Comparison of ENCODE assay signal across 8 cellular contexts in genomic region chr2:143284087-143284675, GRCh38.
DNase-seq lines count a peak whose midpoint lies in the region; ATAC-seq, FAIRE-seq and TF ChIP-seq lines count a peak whose summit lies in the region.

No MANE protein-coding gene starts in this region.

- no peak overlapping the region for H2BK120ac ChIP-seq in mesenchymal stem cell (ENCODE audit: low read depth, low read length)

- CTCF ChIA-PET in GM10248 (lab: Yijun Ruan, JAX) (interaction anchor here (0.7 to 2.0 kb wide), 15 partner anchors 9 to 251 kb away, joined by 3 to 11 read pairs (median 5); no protein-coding TSS in a partner anchor), OCI-LY7 (lab: Charles Lee; ENCODE audit: unreplicated experiment) (interaction anchor here (1.5 kb wide), 1 partner anchor 9 kb away, joined by 3 read pairs; no protein-coding TSS in a partner anchor), K562 (lab: Yijun Ruan, JAX; ENCODE audit: low intra/inter-chr PET ratio) (interaction anchor here (0.7 kb wide), 1 partner anchor 438 kb away, joined by 3 read pairs; no protein-coding TSS in a partner anchor)

- POLR2A ChIA-PET in GM10248 (lab: Yijun Ruan, JAX) (no interaction called here), OCI-LY7 (lab: Charles Lee) (interaction anchor here (1.1 kb wide), 1 partner anchor 19 kb away, joined by 4 read pairs; no protein-coding TSS in a partner anchor), K562 (lab: Yijun Ruan, JAX) (no interaction called here)

- TF ChIP-seq EP300 in K562 (IDR thresholded peaks at IDR 0.05; ENCODE audit: low read length), result no peak

- intact Hi-C loops in OCI-LY7 (cut with micrococcal nuclease; ENCODE audit: unreplicated experiment), result no loop called here
- intact Hi-C loops in K562 (cut with micrococcal nuclease), result no loop called here
- intact Hi-C loops in gastrocnemius medialis (cut with DNase I; ENCODE audit: low total_unique reads), result no loop called here

- H3K4ac ChIP-seq in mesenchymal stem cell (ENCODE audit: low read depth in 1 of 2, low read length in 2 of 2), result no peak overlapping the region

- H3K79me2 ChIP-seq in OCI-LY7 (ENCODE audit: insufficient read depth, low read depth, low read length) (no peaks in the 10 kb centered on the region), K562 (ENCODE audit: control insufficient read depth, insufficient read depth, low read length) (no peaks in the 10 kb centered on the region)

- WGBS in K562 (ENCODE audit: insufficient coverage, low coverage, missing lambda C conversion rate), result 6% methylated on average over 7 of the region's 7 CpGs
- 41% methylated on average over 5 of the region's 7 CpGs for WGBS in mesenchymal stem cell

- TF ChIP-seq RAD21 in K562 (CRISPR knock-in tag; conservative IDR thresholded peaks at IDR 0.05 in 1 of 2, IDR thresholded peaks at IDR 0.05 in 1 of 2), result 0 out of 4 replicates have a peak, but pooled peaks of 1 of the 2 experiments have one; percentile 16

- DNase-seq in AG10803 (ENCODE audit: low read depth), result peak; percentile 40
- peak; percentile 5 for DNase-seq in GM10248 (ENCODE audit: extremely low spot score)
- DNase-seq in OCI-LY7 (ENCODE audit: low spot score), result peak; percentile 70
- peak; percentile 9 to 64 (median 14) for DNase-seq in K562 (ENCODE audit: extremely low read depth in 1 of 4, low spot score in 3 of 4)
- peak; percentile 48 for DNase-seq in mesenchymal stem cell
- no peak for DNase-seq in cortex of kidney (lab: John Stamatoyannopoulos, UW)
- no peak for DNase-seq in gastrocnemius medialis

- H3K9me3 ChIP-seq in OCI-LY7 (ENCODE audit: low read length) (no peaks in the 10 kb centered on the region), K562 (replicated peaks; ENCODE audit: control insufficient read depth, insufficient read depth, low read depth, low read length) (no peaks in the 10 kb centered on the region), mesenchymal stem cell (ENCODE audit: control insufficient read depth, low read length) (no peaks in the 10 kb centered on the region), gastrocnemius medialis (no peaks in the 10 kb centered on the region)

- H4K91ac ChIP-seq in mesenchymal stem cell (ENCODE audit: low read length), result no peak overlapping the region

- FAIRE-seq in K562 (lab: Jason Lieb, UNC), result peak; percentile 85

- H3K36me3 ChIP-seq in OCI-LY7 (ENCODE audit: insufficient read depth, low read length), result no peaks in the 10 kb centered on the region
- no peaks in the 10 kb centered on the region for H3K36me3 ChIP-seq in K562 (ENCODE audit: control insufficient read depth, insufficient read depth, low read length)
- no peaks in the 10 kb centered on the region for H3K36me3 ChIP-seq in mesenchymal stem cell (ENCODE audit: control insufficient read depth in 1 of 2, insufficient read depth in 2 of 2, low read depth in 1 of 2, low read length in 2 of 2)
- no peaks in the 10 kb centered on the region for H3K36me3 ChIP-seq in gastrocnemius medialis

- no peaks in the 10 kb centered on the region for H3K9me2 ChIP-seq in OCI-LY7 (ENCODE audit: insufficient read depth, low read length)

- no peak overlapping the region for H3K18ac ChIP-seq in mesenchymal stem cell (ENCODE audit: low read depth in 1 of 2, low read length in 2 of 2)

- H3K4me1 ChIP-seq in OCI-LY7 (ENCODE audit: insufficient read depth, low read length, poor library complexity, severe bottlenecking) (no peaks in the 10 kb centered on the region), K562 (replicated peaks in 1 of 2; ENCODE audit: control insufficient read depth in 2 of 2, insufficient read depth in 2 of 2, low read length in 2 of 2) (no peaks in the 10 kb centered on the region), mesenchymal stem cell (ENCODE audit: control insufficient read depth, insufficient read depth, low read depth, low read length) (no peaks in the 10 kb centered on the region), gastrocnemius medialis (no peaks in the 10 kb centered on the region)

- H3K4me3 ChIP-seq in AG10803 (ENCODE audit: low read length), result no peak overlapping the region
- no peak overlapping the region for H3K4me3 ChIP-seq in OCI-LY7 (ENCODE audit: low read depth, low read length, poor library complexity, severe bottlenecking)
- H3K4me3 ChIP-seq in K562, result no peak overlapping the region
- H3K4me3 ChIP-seq in mesenchymal stem cell (ENCODE audit: insufficient read depth in 1 of 2, low read depth in 1 of 2, low read length in 2 of 2), result no peak overlapping the region
- H3K4me3 ChIP-seq in gastrocnemius medialis, result no peak overlapping the region

- TF ChIP-seq CTCF in AG10803 (conservative IDR thresholded peaks at IDR 0.05; ENCODE audit: low read length) (peak; percentile 81), GM10248 (IDR thresholded peaks at IDR 0.05; ENCODE audit: control extremely low read depth, extremely low read depth, low read depth, missing control alignments) (peak; percentile 56), OCI-LY7 (conservative IDR thresholded peaks at IDR 0.05; ENCODE audit: low read length) (peak; percentile 98), K562 (IDR thresholded peaks at IDR 0.05 in 2 of 3, conservative IDR thresholded peaks at IDR 0.05 in 1 of 3; ENCODE audit: insufficient read depth in 2 of 3, low read depth in 1 of 3, low read length in 3 of 3) (peak; percentile 55 to 73 (median 65)), gastrocnemius medialis (IDR thresholded peaks at IDR 0.05 in 4 of 5, conservative IDR thresholded peaks at IDR 0.05 in 1 of 5) (no peak)

- no peak overlapping the region for H2AK5ac ChIP-seq in mesenchymal stem cell (ENCODE audit: low read length, severe bottlenecking)

- H3K27ac ChIP-seq in OCI-LY7 (ENCODE audit: low read depth, low read length, poor library complexity, severe bottlenecking) (no peak overlapping the region), K562 (ENCODE audit: extremely low read depth, low read depth, low read length) (no peak overlapping the region), mesenchymal stem cell (ENCODE audit: low read length, poor library complexity, severe bottlenecking) (no peak overlapping the region), gastrocnemius medialis (no peak overlapping the region)

- peaks cover 6% of the 10 kb centered on the region; the same call in 1 of the 2 replicates for H4K20me1 ChIP-seq in OCI-LY7 (ENCODE audit: insufficient read depth, low read length)
- no peaks in the 10 kb centered on the region for H4K20me1 ChIP-seq in K562 (replicated peaks; ENCODE audit: control insufficient read depth, insufficient read depth, low read length)

- in situ Hi-C loops in K562 (cut with MboI), result no loop called here
- in situ Hi-C loops in gastrocnemius medialis (cut with MboI; ENCODE audit: low sequenced_read_pairs in 4 of 4), result no loop called here

- no peak overlapping the region for H3K14ac ChIP-seq in mesenchymal stem cell (ENCODE audit: low read length in 2 of 2)

- H4K8ac ChIP-seq in mesenchymal stem cell (ENCODE audit: low read length), result no peak overlapping the region

- no peak overlapping the region for H2BK15ac ChIP-seq in mesenchymal stem cell (ENCODE audit: low read depth, poor library complexity, severe bottlenecking)

- no peak overlapping the region for H2BK12ac ChIP-seq in mesenchymal stem cell (ENCODE audit: low read length in 2 of 2)

- H3K27me3 ChIP-seq in K562 (ENCODE audit: control insufficient read depth in 2 of 2, insufficient read depth in 2 of 2, low read length in 2 of 2) (no peaks in the 10 kb centered on the region), mesenchymal stem cell (ENCODE audit: control insufficient read depth in 1 of 2, insufficient read depth in 1 of 2, low read length in 2 of 2) (no peaks in the 10 kb centered on the region), gastrocnemius medialis (no peaks in the 10 kb centered on the region)

- H2AFZ ChIP-seq in OCI-LY7 (ENCODE audit: low read length), result no peak overlapping the region
- H2AFZ ChIP-seq in K562 (ENCODE audit: low read depth, low read length), result no peak overlapping the region
- H2AFZ ChIP-seq in mesenchymal stem cell (ENCODE audit: low read depth, low read length), result no peak overlapping the region

- no peaks in the 10 kb centered on the region for H3K9me1 ChIP-seq in K562 (ENCODE audit: control insufficient read depth, insufficient read depth, low read length)

- no peak overlapping the region for H3K9ac ChIP-seq in K562 (ENCODE audit: insufficient read depth in 1 of 2, low read depth in 2 of 2, low read length in 2 of 2)
- H3K9ac ChIP-seq in mesenchymal stem cell (ENCODE audit: low read length), result no peak overlapping the region

- no peak overlapping the region for H3K23ac ChIP-seq in mesenchymal stem cell (ENCODE audit: low read length in 2 of 2)

- no peak overlapping the region for H2BK5ac ChIP-seq in mesenchymal stem cell (ENCODE audit: low read depth, low read length, poor library complexity, severe bottlenecking)

- peak; percentile 58 for ATAC-seq in HG02763 (IDR thresholded peaks at IDR 0.05; ENCODE audit: unreplicated experiment)
- ATAC-seq in K562, result peak; percentile 85
- no peak for ATAC-seq in gastrocnemius medialis

- H3K79me1 ChIP-seq in mesenchymal stem cell (replicated peaks; ENCODE audit: low read length, poor library complexity, severe bottlenecking), result no peaks in the 10 kb centered on the region

- TF ChIP-seq POLR2A in K562 (conservative IDR thresholded peaks at IDR 0.05) (no peak), gastrocnemius medialis (IDR thresholded peaks at IDR 0.05) (no peak)

- H3K4me2 ChIP-seq in OCI-LY7 (ENCODE audit: low read length) (no peak overlapping the region), K562 (ENCODE audit: insufficient read depth, low read length) (no peak overlapping the region; the same call in 1 of the 2 replicates), mesenchymal stem cell (ENCODE audit: low read length, poor library complexity, severe bottlenecking) (no peak overlapping the region)

- BruUV-seq in OCI-LY7 (replicated peaks; lab: Mats Ljungman, UMichigan) (no TSS peak), K562 (replicated peaks; lab: Mats Ljungman, UMichigan) (no TSS peak)

TF ChIP-seq in K562, 482 proteins besides CTCF, POLR2A, EP300 and RAD21 (continues in another document):
- TF ChIP-seq ILK (tag; IDR thresholded peaks at IDR 0.05; ENCODE audit: borderline replicate concordance, low read depth) (no peak), TRIM28 (IDR thresholded peaks at IDR 0.05) (no peak), ZNF140 (CRISPR knock-in tag; IDR thresholded peaks at IDR 0.05) (no peak), KDM4B (IDR thresholded peaks at IDR 0.05; ENCODE audit: borderline replicate concordance in 2 of 2, low read depth in 1 of 2) (no peak), SMAD4 (CRISPR knock-in tag; conservative IDR thresholded peaks at IDR 0.05) (no peak), ZNF395 (CRISPR knock-in tag; IDR thresholded peaks at IDR 0.05) (no peak)

Comparison
In these comparisons a context has a peak if more than half of its experiments do, and no peak if none do; other contexts are left out.
1. DNase-seq: peak in AG10803 (single experiment), GM10248 (single experiment), OCI-LY7 (single experiment), K562 (4 of 4) and mesenchymal stem cell (single experiment); none in cortex of kidney (single experiment) and gastrocnemius medialis (0 of 2).
2. CTCF ChIP-seq: peak in AG10803 (single experiment), GM10248 (single experiment), OCI-LY7 (single experiment) and K562 (3 of 3); none in gastrocnemius medialis (0 of 5).
3. ATAC-seq: peak in HG02763 (single experiment) and K562 (single experiment); none in gastrocnemius medialis (0 of 2).